ENCODE assay signal across 16 cellular contexts in genomic region chr6:636488-636887, GRCh38. TPM values are rescaled to one million over a fixed set of nuclear protein-coding genes. Genes with fewer than 3 reads are reported as not detected.
DNase-seq lines count a peak whose midpoint lies in the region; ATAC-seq lines count a peak whose summit lies in the region.
"Had no signal": no experiment of that assay in that cellular context is flagged by ENCODE, and none has a peak within 500 bp of the region (broad histone marks: within the 10 kb centered on the region; RNA-seq: fewer than 3 reads in every experiment).

No MANE protein-coding gene starts in this region.

- H3K36me3 Mint-ChIP-seq in activated naive CD4-positive, alpha-beta T cell treated with anti-CD3 and anti-CD28 coated beads for 36 hours (ENCODE audit: low read depth), result peaks cover 19% of the 10 kb centered on the region
- peaks cover 20% of the 10 kb centered on the region for H3K36me3 Mint-ChIP-seq in activated naive CD4-positive, alpha-beta T cell treated with anti-CD3 and anti-CD28 coated beads, Interleukin-2, amount 10 ng/mL, durations not matched to agents 7 days and 5 days
- H3K36me3 Mint-ChIP-seq in stimulated activated effector memory CD8-positive, alpha-beta T cell treated with anti-CD3 and anti-CD28 coated beads, Interleukin-12 subunit alpha, Interleukin-12 subunit beta, amount 100 ng/mL, for 72 hours, result peaks cover 42% of the 10 kb centered on the region

- no peaks in the 10 kb centered on the region for H3K27me3 Mint-ChIP-seq in activated naive CD4-positive, alpha-beta T cell treated with anti-CD3 and anti-CD28 coated beads for 36 hours (ENCODE audit: low read depth)
- no peaks in the 10 kb centered on the region for H3K27me3 Mint-ChIP-seq in activated naive CD4-positive, alpha-beta T cell treated with anti-CD3 and anti-CD28 coated beads, Interleukin-2, amount 10 ng/mL, durations not matched to agents 7 days and 5 days
- H3K27me3 Mint-ChIP-seq: type B pancreatic cell had no signal

- intact Hi-C loops in activated naive CD4-positive, alpha-beta T cell treated with anti-CD3 and anti-CD28 coated beads for 36 hours (cut with micrococcal nuclease), result loop anchor here (1.0 kb wide), 1 partner anchor 49 kb away; no protein-coding TSS in a partner anchor
- intact Hi-C loops in posterior cingulate gyrus (cut with DNase I), result no loop called here

- ATAC-seq in GM21447 (IDR thresholded peaks at IDR 0.05; ENCODE audit: unreplicated experiment), result peak; percentile 92
- ATAC-seq in HG03103 (IDR thresholded peaks at IDR 0.05; ENCODE audit: low read depth, unreplicated experiment), result peak; percentile 67
- ATAC-seq in stimulated activated effector memory CD8-positive, alpha-beta T cell treated with anti-CD3 and anti-CD28 coated beads, Interleukin-12 subunit alpha, Interleukin-12 subunit beta, amount 100 ng/mL, for 72 hours, result peak; percentile 99
- no peak for ATAC-seq in HG03139 (IDR thresholded peaks at IDR 0.05; ENCODE audit: unreplicated experiment)

- no peaks in the 10 kb centered on the region for H3K9me3 Mint-ChIP-seq in activated naive CD4-positive, alpha-beta T cell treated with anti-CD3 and anti-CD28 coated beads for 36 hours
- no peaks in the 10 kb centered on the region for H3K9me3 Mint-ChIP-seq in activated naive CD4-positive, alpha-beta T cell treated with anti-CD3 and anti-CD28 coated beads, Interleukin-2, amount 10 ng/mL, durations not matched to agents 7 days and 5 days
- H3K9me3 Mint-ChIP-seq in stimulated activated effector memory CD8-positive, alpha-beta T cell treated with anti-CD3 and anti-CD28 coated beads, Interleukin-12 subunit alpha, Interleukin-12 subunit beta, amount 100 ng/mL, for 72 hours, result no peaks in the 10 kb centered on the region
- H3K9me3 Mint-ChIP-seq: endodermal cell, type B pancreatic cell had no signal

- CTCF ChIA-PET in activated naive CD4-positive, alpha-beta T cell treated with anti-CD3 and anti-CD28 coated beads for 36 hours (lab: Charles Lee), result interaction anchor here (0.6 to 1.6 kb wide), 4 partner anchors 15 to 119 kb away, joined by 3 to 4 read pairs (median 3); no protein-coding TSS in a partner anchor
- CTCF ChIA-PET in activated naive CD4-positive, alpha-beta T cell treated with anti-CD3 and anti-CD28 coated beads, Interleukin-2, amount 10 ng/mL, durations not matched to agents 7 days and 5 days (lab: Charles Lee), result interaction anchor here (1.0 kb wide), 1 partner anchor 60 kb away, joined by 3 read pairs; no protein-coding TSS in a partner anchor

- peak; percentile 44 for DNase-seq in activated naive CD4-positive, alpha-beta T cell treated with anti-CD3 and anti-CD28 coated beads for 36 hours
- no peak for DNase-seq in activated naive CD4-positive, alpha-beta T cell treated with anti-CD3 and anti-CD28 coated beads, Interleukin-2, amount 10 ng/mL, durations not matched to agents 7 days and 5 days
- no peak for DNase-seq in stimulated activated effector memory CD8-positive, alpha-beta T cell treated with anti-CD3 and anti-CD28 coated beads, Interleukin-12 subunit alpha, Interleukin-12 subunit beta, amount 100 ng/mL, for 72 hours (ENCODE audit: low spot score in 2 of 2)
- no peak for DNase-seq in SHP77 (lab: John Stamatoyannopoulos, UW)
- no peak for DNase-seq in posterior cingulate gyrus
- DNase-seq: activated CD4-positive, alpha-beta T cell treated with anti-CD3 and anti-CD28 coated beads, Interleukin-2, amount 50 U/mL, for 1 hour; activated gamma-delta T cell; brain microvascular endothelial cell; endodermal cell; GDM1; NCI-H1694; NCI-H524 had no signal

- H3K27ac Mint-ChIP-seq in activated naive CD4-positive, alpha-beta T cell treated with anti-CD3 and anti-CD28 coated beads for 36 hours, result peak overlapping the region; percentile 50
- H3K27ac Mint-ChIP-seq in activated naive CD4-positive, alpha-beta T cell treated with anti-CD3 and anti-CD28 coated beads, Interleukin-2, amount 10 ng/mL, durations not matched to agents 7 days and 5 days, result no peak overlapping the region
- peak overlapping the region; percentile 21 for H3K27ac Mint-ChIP-seq in stimulated activated effector memory CD8-positive, alpha-beta T cell treated with anti-CD3 and anti-CD28 coated beads, Interleukin-12 subunit alpha, Interleukin-12 subunit beta, amount 100 ng/mL, for 72 hours
- H3K27ac Mint-ChIP-seq: endodermal cell, type B pancreatic cell had no signal

- H3K4me1 Mint-ChIP-seq in activated naive CD4-positive, alpha-beta T cell treated with anti-CD3 and anti-CD28 coated beads for 36 hours (ENCODE audit: low read depth), result peaks cover 19% of the 10 kb centered on the region
- no peaks in the 10 kb centered on the region for H3K4me1 Mint-ChIP-seq in activated naive CD4-positive, alpha-beta T cell treated with anti-CD3 and anti-CD28 coated beads, Interleukin-2, amount 10 ng/mL, durations not matched to agents 7 days and 5 days
- peaks cover 32% of the 10 kb centered on the region for H3K4me1 Mint-ChIP-seq in stimulated activated effector memory CD8-positive, alpha-beta T cell treated with anti-CD3 and anti-CD28 coated beads, Interleukin-12 subunit alpha, Interleukin-12 subunit beta, amount 100 ng/mL, for 72 hours
- H3K4me1 Mint-ChIP-seq: endodermal cell had no signal

- H3K4me3 Mint-ChIP-seq in activated naive CD4-positive, alpha-beta T cell treated with anti-CD3 and anti-CD28 coated beads for 36 hours, result no peak overlapping the region
- H3K4me3 Mint-ChIP-seq in activated naive CD4-positive, alpha-beta T cell treated with anti-CD3 and anti-CD28 coated beads, Interleukin-2, amount 10 ng/mL, durations not matched to agents 7 days and 5 days, result no peak overlapping the region
- H3K4me3 Mint-ChIP-seq in stimulated activated effector memory CD8-positive, alpha-beta T cell treated with anti-CD3 and anti-CD28 coated beads, Interleukin-12 subunit alpha, Interleukin-12 subunit beta, amount 100 ng/mL, for 72 hours, result no peak overlapping the region
- H3K4me3 Mint-ChIP-seq: endodermal cell, type B pancreatic cell had no signal

RNA-seq across cellular contexts. Expression of gene HUS1B, which starts 20.4 kb away (rescaled TPM):
- total RNA-seq in activated naive CD4-positive, alpha-beta T cell treated with anti-CD3 and anti-CD28 coated beads for 36 hours, result 1 to 10 TPM in 1 of 2 experiments, under 1 TPM in 1; 0.67 to 1.2 TPM

RNA-seq across cellular contexts. Expression of gene EXOC2, which starts 56.5 kb away (rescaled TPM):
- 10 to 100 TPM; 23.3 to 24.9 TPM for total RNA-seq in activated naive CD4-positive, alpha-beta T cell treated with anti-CD3 and anti-CD28 coated beads for 36 hours
